1 cellular context compared by ENCODE assay signal in genomic region chr19:13152356-13152853, GRCh38.
TF ChIP-seq lines count a peak whose summit lies in the region.

No MANE protein-coding gene starts in this region.

TF ChIP-seq in H1, 55 proteins besides CTCF, POLR2A, EP300 and RAD21:
- TF ChIP-seq NANOG (IDR thresholded peaks at IDR 0.05; ENCODE audit: insufficient read depth, low read depth, low read length, poor library complexity, severe bottlenecking) (no peak), E2F6 (IDR thresholded peaks at IDR 0.05) (no peak), CBX5 (IDR thresholded peaks at IDR 0.05; ENCODE audit: low read depth, low read length) (no peak), BACH1 (IDR thresholded peaks at IDR 0.05; ENCODE audit: low read length) (peak; percentile 59; the same call in 1 of the 2 replicates), KDM4A (IDR thresholded peaks at IDR 0.05; ENCODE audit: low read depth, low read length, severe bottlenecking) (no peak), ASH2L (IDR thresholded peaks at IDR 0.05; ENCODE audit: low read length) (no peak), PHF8 (conservative IDR thresholded peaks at IDR 0.05; ENCODE audit: low read depth, low read length) (0 out of 2 replicates have a peak, but pooled peaks have one; percentile 29), TEAD4 (IDR thresholded peaks at IDR 0.05; ENCODE audit: low read depth, low read length) (no peak), EGR1 (IDR thresholded peaks at IDR 0.05; ENCODE audit: borderline replicate concordance, low read depth, low read length) (0 out of 2 replicates have a peak, but pooled peaks have one; percentile 20), BRCA1 (IDR thresholded peaks at IDR 0.05; ENCODE audit: low read depth, low read length) (no peak), TBP (IDR thresholded peaks at IDR 0.05; ENCODE audit: low read depth, low read length) (no peak), SUZ12 (IDR thresholded peaks at IDR 0.05; ENCODE audit: low read length) (no peak), ATF3 (IDR thresholded peaks at IDR 0.05; ENCODE audit: insufficient read depth, low read depth, low read length) (no peak), SIN3A (conservative IDR thresholded peaks at IDR 0.05 in 1 of 2, IDR thresholded peaks at IDR 0.05 in 1 of 2; ENCODE audit: low read depth in 1 of 2, low read length in 2 of 2) (no peak), TAF7 (optimal IDR thresholded peaks at IDR 0.05; ENCODE audit: borderline replicate concordance, low read depth, low read length) (peak; percentile 82), HDAC2 (IDR thresholded peaks at IDR 0.05; ENCODE audit: borderline replicate concordance in 1 of 2, low read depth in 2 of 2, low read length in 2 of 2) (peak in 1 of 2 experiments; percentile 72; a peak in 1 of 4 replicates), CEBPB (IDR thresholded peaks at IDR 0.05; ENCODE audit: low read depth, low read length) (no peak), SP4 (IDR thresholded peaks at IDR 0.05; ENCODE audit: low read length) (0 out of 2 replicates have a peak, but pooled peaks have one; percentile 31), POLR2AphosphoS5 (IDR thresholded peaks at IDR 0.05; ENCODE audit: low read depth, low read length) (no peak; the same call in 1 of the 2 replicates), TCF12 (IDR thresholded peaks at IDR 0.05; ENCODE audit: low read depth, low read length) (no peak), SRF (IDR thresholded peaks at IDR 0.05; ENCODE audit: low read depth, low read length) (no peak), JUN (IDR thresholded peaks at IDR 0.05; ENCODE audit: low read depth, low read length) (no peak), RFX5 (IDR thresholded peaks at IDR 0.05; ENCODE audit: borderline replicate concordance, low read depth, low read length) (no peak), POU5F1 (IDR thresholded peaks at IDR 0.05; ENCODE audit: low read depth, low read length) (no peak), CHD7 (IDR thresholded peaks at IDR 0.05; ENCODE audit: insufficient replicate concordance, low read length) (peak; percentile 46), SIX5 (IDR thresholded peaks at IDR 0.05; ENCODE audit: low read depth, low read length) (no peak)
TF ChIP-seq in H1: peak in this region for 7.
